ENCODE assay signal across 9 cellular contexts in genomic region chr14:35687335-35687939, GRCh38.
DNase-seq lines count a peak whose midpoint lies in the region; ATAC-seq and TF ChIP-seq lines count a peak whose summit lies in the region.
"Had no signal": no experiment of that assay in that cellular context is flagged by ENCODE, and none has a peak within 500 bp of the region (broad histone marks: within the 10 kb centered on the region; RNA-seq: fewer than 3 reads in every experiment).

No MANE protein-coding gene starts in this region.

- TF ChIP-seq CTCF in epithelial cell of proximal tubule (conservative IDR thresholded peaks at IDR 0.05; ENCODE audit: low read depth, low read length) (peak; percentile 89), nephron (IDR thresholded peaks at IDR 0.05; ENCODE audit: unreplicated experiment in 3 of 3) (peak; percentile 74 to 79 (median 78))

- no peak overlapping the region for H3K27ac Mint-ChIP-seq in nephron

- H3K27me3 Mint-ChIP-seq in nephron (ENCODE audit: low read depth), result no peaks in the 10 kb centered on the region

- H3K9me3 Mint-ChIP-seq in nephron, result no peaks in the 10 kb centered on the region

- peaks cover 22% of the 10 kb centered on the region for H3K36me3 Mint-ChIP-seq in nephron (ENCODE audit: low read depth)

- DNase-seq in DMS 273 (lab: John Stamatoyannopoulos, UW; ENCODE audit: unreplicated experiment), result peak; percentile 73
- DNase-seq in NCI-H1105 treated with DMSO at 0.1 percent for 48 hours (lab: John Stamatoyannopoulos, UW), result peak; percentile 66
- peak; percentile 50 for DNase-seq in SW480 (ENCODE audit: low spot score)
- DNase-seq in epithelial cell of proximal tubule (ENCODE audit: low read depth), result no peak

- H3K4me3 Mint-ChIP-seq in nephron, result no peak overlapping the region

- H3K4me1 Mint-ChIP-seq in nephron, result no peaks in the 10 kb centered on the region

- no peak overlapping the region for H3K4me3 ChIP-seq in epithelial cell of proximal tubule (ENCODE audit: low read depth, low read length)
- H3K4me3 ChIP-seq: skin epidermis had no signal

- ATAC-seq in GM21576 (IDR thresholded peaks at IDR 0.05; ENCODE audit: unreplicated experiment) (peak; percentile 58), HG03159 (IDR thresholded peaks at IDR 0.05; ENCODE audit: unreplicated experiment) (no peak), HG03342 (IDR thresholded peaks at IDR 0.05; ENCODE audit: unreplicated experiment) (no peak)
